ENCODE assay signal across 5 cellular contexts in the genomic region with DNA sequence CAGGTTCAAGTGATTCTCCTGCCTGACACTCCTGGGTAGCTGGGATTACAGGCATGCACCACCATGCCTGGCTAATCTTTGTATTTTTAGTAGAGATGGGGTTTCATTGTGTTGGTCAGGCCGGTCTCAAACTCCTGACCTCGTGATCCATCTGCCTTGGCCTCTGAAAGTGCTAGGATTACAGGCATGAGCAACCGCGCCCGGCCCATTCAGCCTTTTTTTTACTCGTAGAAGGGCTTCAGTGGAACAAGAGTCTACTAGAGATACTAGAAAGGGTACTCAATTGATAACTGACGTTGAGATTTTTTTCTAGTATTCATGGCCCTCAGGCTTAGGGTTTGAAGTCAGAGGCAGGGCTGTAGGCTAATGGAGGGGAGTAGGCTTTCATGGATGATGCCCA. TPM values are rescaled to one million over a fixed set of nuclear protein-coding genes. Genes with fewer than 3 reads are reported as not detected.
DNase-seq lines count a peak whose midpoint lies in the region; ATAC-seq and TF ChIP-seq lines count a peak whose summit lies in the region.
"Not testable (repeated sequence)": the region's sequence is repeated elsewhere in the genome, so short reads cannot be mapped to it uniquely, and the experiment has no call there.

No MANE protein-coding gene starts in this region.

- not testable (repeated sequence) for H3K4me3 ChIP-seq in right cardiac atrium (ENCODE audit: low read length); lower lobe of right lung; thyroid gland (replicated peaks in 1 of 3)

- not testable (repeated sequence) for H3K4me1 Mint-ChIP-seq in chondrocyte (ENCODE audit: low read depth); osteocyte (ENCODE audit: unreplicated experiment)

- not testable (repeated sequence) for H3K27me3 ChIP-seq in right cardiac atrium (ENCODE audit: control insufficient read depth, insufficient read depth); lower lobe of right lung (ENCODE audit: low read depth); thyroid gland

- H3K9me3 ChIP-seq in right cardiac atrium (ENCODE audit: control insufficient read depth, low read length); lower lobe of right lung; thyroid gland: not testable (repeated sequence)

- H3K27ac ChIP-seq in right cardiac atrium (ENCODE audit: low read length); lower lobe of right lung; thyroid gland: not testable (repeated sequence)

- H3K4me3 Mint-ChIP-seq in chondrocyte (ENCODE audit: unreplicated experiment); osteocyte (ENCODE audit: unreplicated experiment): not testable (repeated sequence)

- not testable (repeated sequence) for H3K36me3 ChIP-seq in lower lobe of right lung, thyroid gland

- TF ChIP-seq POLR2A in thyroid gland (IDR thresholded peaks at IDR 0.05): not testable (repeated sequence)

- H3K27ac Mint-ChIP-seq in chondrocyte (ENCODE audit: unreplicated experiment); osteocyte (ENCODE audit: unreplicated experiment): not testable (repeated sequence)

- H3K4me1 ChIP-seq in right cardiac atrium (ENCODE audit: control insufficient read depth, insufficient read depth, low read length); lower lobe of right lung; thyroid gland: not testable (repeated sequence)

- not testable (repeated sequence) for H3K9me3 Mint-ChIP-seq in chondrocyte (ENCODE audit: low read depth); osteocyte (ENCODE audit: unreplicated experiment)

- ATAC-seq in right cardiac atrium, lower lobe of right lung: not testable (repeated sequence)

- not testable (repeated sequence) for TF ChIP-seq CTCF in chondrocyte (IDR thresholded peaks at IDR 0.05); lower lobe of right lung (IDR thresholded peaks at IDR 0.05); osteocyte (IDR thresholded peaks at IDR 0.05); thyroid gland (IDR thresholded peaks at IDR 0.05)

- H3K36me3 Mint-ChIP-seq in chondrocyte (ENCODE audit: low read depth); osteocyte (ENCODE audit: unreplicated experiment): not testable (repeated sequence)

- DNase-seq in chondrocyte (ENCODE audit: low spot score): peak; percentile 55
- DNase-seq in right cardiac atrium: peak in 2 of 3 donors; percentile 4 to 9
- peak; percentile 46 for DNase-seq in lower lobe of right lung
- peak; percentile 73 for DNase-seq in osteocyte (ENCODE audit: extremely low spot score, unreplicated experiment)
- peak; percentile 59 to 69 for DNase-seq in thyroid gland

- not testable (repeated sequence) for H3K27me3 Mint-ChIP-seq in chondrocyte (ENCODE audit: low read depth); osteocyte (ENCODE audit: unreplicated experiment)

- intact Hi-C loops in right cardiac atrium (cut with DNase I); lower lobe of right lung (cut with DNase I); thyroid gland (cut with DNase I): not testable (repeated sequence)

- 96% methylated on average over 6 of the region's 7 CpGs for WGBS in right cardiac atrium
- 45% methylated on average over 4 of the region's 7 CpGs; no CpG with 5 or more reads in 1 of the 2 donors for WGBS in thyroid gland, 2 donors

RNA-seq across cellular contexts. Expression of a gene that starts 6.4 kb away (rescaled TPM):
- 8.9 to 11.3 TPM (median 9.1 TPM) in 3 replicates for total RNA-seq in chondrocyte
- total RNA-seq in right cardiac atrium: 1 to 10 TPM; 6.1 to 8.1 (median 7.0) TPM
- polyA plus RNA-seq in right cardiac atrium: 4.6 TPM
- 13.4 TPM for total RNA-seq in lower lobe of right lung
- 16.8 and 19.0 TPM in 2 replicates for total RNA-seq in osteocyte
- total RNA-seq in thyroid gland: 10 to 100 TPM in 3 of 4 donors, 1 to 10 TPM in 1; 9.4 to 17.6 (median 16.0) TPM

Comparison
In these comparisons a context has a peak if more than half of its experiments do, and no peak if none do; other contexts are left out.
1. DNase-seq: peak in every context shown above with its lines; median percentile 73 in osteocyte; 64 in thyroid gland; 55 in chondrocyte; 46 in lower lobe of right lung; 6 in right cardiac atrium.